Comparison of ENCODE assay signal across 15 cellular contexts in genomic region chr4:49221209-49221608, GRCh38.
"Had no signal": no experiment of that assay in that cellular context is flagged by ENCODE, and none has a peak within 500 bp of the region (broad histone marks: within the 10 kb centered on the region; RNA-seq: fewer than 3 reads in every experiment).

No MANE protein-coding gene starts in this region.

- H3K4me3 ChIP-seq: colonic mucosa, psoas muscle, stomach, thoracic aorta, transverse colon had no signal

- DNase-seq: cerebellar nuclear complex; colonic mucosa; dermis blood vessel endothelial cell; glutamatergic neuron; kidney glomerular epithelial cell; midbrain; psoas muscle; retina; stimulated activated naive CD4-positive, alpha-beta T cell; stomach; substantia nigra; transverse colon had no signal

- H3K36me3 ChIP-seq: colonic mucosa, stomach, thoracic aorta, transverse colon had no signal

- H3K27ac ChIP-seq: colonic mucosa, parathyroid adenoma, psoas muscle, stomach, thoracic aorta, transverse colon had no signal

- H3K9me3 ChIP-seq: psoas muscle, thoracic aorta, transverse colon had no signal

- H3K27me3 ChIP-seq: colonic mucosa, stomach, transverse colon had no signal

- ATAC-seq: psoas muscle, sciatic nerve had no signal

- H3K4me1 ChIP-seq: colonic mucosa, parathyroid adenoma, psoas muscle, stomach, transverse colon had no signal
